Comparison of ENCODE assay signal across 20 cellular contexts in the genomic region with DNA sequence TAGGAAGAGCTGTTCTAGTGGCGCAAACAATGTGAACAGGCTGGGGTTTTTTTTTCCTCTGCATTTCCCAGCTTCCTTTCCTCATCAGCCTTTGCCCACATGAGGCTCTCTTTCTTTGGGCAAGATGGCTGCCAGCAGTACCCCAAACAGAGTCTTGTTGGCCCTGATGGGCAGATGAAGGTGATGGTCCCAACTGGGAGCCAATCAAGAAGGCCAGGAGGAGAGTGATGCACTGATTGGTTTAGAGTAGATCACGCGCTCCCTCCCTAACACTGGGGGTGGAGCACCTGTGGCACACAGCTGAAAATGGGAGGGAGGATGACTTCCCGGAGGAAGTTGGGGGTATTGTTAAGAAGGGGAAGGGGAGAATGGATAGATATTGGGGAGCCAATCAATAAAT.
"Had no signal": no experiment of that assay in that cellular context is flagged by ENCODE, and none has a peak within 500 bp of the region (broad histone marks: within the 10 kb centered on the region; RNA-seq: fewer than 3 reads in every experiment).

No MANE protein-coding gene starts in this region.

- H3K9me3 ChIP-seq: adrenal gland, lower lobe of right lung, prostate gland, thoracic aorta had no signal

- H3K27me3 ChIP-seq: adrenal gland, esophagus squamous epithelium had no signal

- H3K36me3 ChIP-seq: adrenal gland, esophagus squamous epithelium, lower lobe of right lung, prostate gland, thoracic aorta had no signal

- DNase-seq: activated CD4-positive, alpha-beta T cell treated with anti-CD3 and anti-CD28 coated beads for 36 hours; activated CD4-positive, alpha-beta T cell treated with anti-CD3 and anti-CD28 coated beads, Interleukin-2, amount 50 U/mL, for 48 hours; activated gamma-delta T cell; adrenal gland; cerebellar nuclear complex; effector CD8-positive, alpha-beta T cell; esophagus squamous epithelium; lower lobe of right lung; midbrain; right cardiac atrium; stimulated activated CD4-positive, alpha-beta T cell treated with anti-CD3 and anti-CD28 coated beads, Interleukin-15, amount 100 ng/mL, for 24 hours; stimulated activated CD4-positive, alpha-beta T cell treated with anti-CD3 and anti-CD28 coated beads, Interleukin-2, amount 100 ng/mL, for 48 hours had no signal

- H3K27ac ChIP-seq: adrenal gland, esophagus squamous epithelium, lower lobe of right lung, prostate gland, skin epidermis, thoracic aorta had no signal

- FAIRE-seq: bronchial epithelial cell, endothelial cell of umbilical vein, TTC549 had no signal

- H3K4me1 ChIP-seq: adrenal gland, lower lobe of right lung, prostate gland had no signal

- H3K4me3 Mint-ChIP-seq: activated CD4-positive, alpha-beta T cell treated with anti-CD3 and anti-CD28 coated beads for 36 hours; activated naive CD4-positive, alpha-beta T cell treated with anti-CD3 and anti-CD28 coated beads, Interleukin-2, amount 50 U/mL, for 24 hours; T-helper 2 cell treated with Interferon-gamma antibody and Interleukin-4, amounts not matched to agents 5 μg/mL and 100 μg/mL, for 36 hours had no signal

- H3K27ac Mint-ChIP-seq: activated CD4-positive, alpha-beta T cell treated with anti-CD3 and anti-CD28 coated beads for 36 hours; activated naive CD4-positive, alpha-beta T cell treated with anti-CD3 and anti-CD28 coated beads, Interleukin-2, amount 50 U/mL, for 24 hours; T-helper 2 cell treated with Interferon-gamma antibody and Interleukin-4, amounts not matched to agents 5 μg/mL and 100 μg/mL, for 36 hours had no signal

- H3K4me1 Mint-ChIP-seq: activated CD4-positive, alpha-beta T cell treated with anti-CD3 and anti-CD28 coated beads for 36 hours; activated naive CD4-positive, alpha-beta T cell treated with anti-CD3 and anti-CD28 coated beads, Interleukin-2, amount 50 U/mL, for 24 hours had no signal

- H3K9me3 Mint-ChIP-seq: activated naive CD4-positive, alpha-beta T cell treated with anti-CD3 and anti-CD28 coated beads, Interleukin-2, amount 50 U/mL, for 24 hours; T-helper 2 cell treated with Interferon-gamma antibody and Interleukin-4, amounts not matched to agents 5 μg/mL and 100 μg/mL, for 36 hours had no signal

- H3K36me3 Mint-ChIP-seq: activated naive CD4-positive, alpha-beta T cell treated with anti-CD3 and anti-CD28 coated beads, Interleukin-2, amount 50 U/mL, for 24 hours had no signal

- H3K4me3 ChIP-seq: adrenal gland, esophagus squamous epithelium, lower lobe of right lung, prostate gland, skin epidermis, thoracic aorta had no signal

- ATAC-seq: activated CD4-positive, alpha-beta T cell treated with anti-CD3 and anti-CD28 coated beads for 36 hours; lower lobe of right lung; right cardiac atrium had no signal
